Comparison of ENCODE assay signal across 23 cellular contexts in the genomic region with DNA sequence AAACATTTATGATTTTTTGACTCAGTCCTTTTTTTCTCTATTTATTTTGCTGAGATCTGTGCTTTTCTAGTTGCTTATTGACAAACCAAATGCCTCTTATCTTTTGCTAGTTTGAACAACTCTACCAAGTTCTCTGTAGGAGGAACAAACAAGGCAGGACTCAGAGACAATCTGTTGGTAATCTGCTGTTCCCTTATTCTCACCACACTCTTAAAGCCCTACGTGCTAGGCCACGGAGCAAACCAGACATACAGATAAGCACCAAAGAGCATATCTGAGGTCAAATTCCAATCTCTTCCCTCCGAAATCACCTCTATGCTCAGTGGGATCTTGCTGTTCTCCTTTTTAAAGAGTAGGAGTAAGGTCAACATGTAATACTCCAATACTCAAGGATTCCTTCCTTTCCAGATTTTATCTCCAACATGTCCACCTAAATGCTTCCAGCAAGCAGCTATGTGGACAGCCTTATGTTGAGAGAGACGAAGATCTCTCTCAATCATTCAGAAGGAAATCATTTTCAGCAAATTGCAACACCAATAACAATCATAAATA. TPM values are rescaled to one million over a fixed set of nuclear protein-coding genes. Genes with fewer than 3 reads are reported as not detected.
DNase-seq lines count a peak whose midpoint lies in the region; ATAC-seq and TF ChIP-seq lines count a peak whose summit lies in the region.
"Had no signal": no experiment of that assay in that cellular context is flagged by ENCODE, and none has a peak within 500 bp of the region (broad histone marks: within the 10 kb centered on the region; RNA-seq: fewer than 3 reads in every experiment).

No MANE protein-coding gene starts in this region.

- H3K9me3 Mint-ChIP-seq in MCF 10A (ENCODE audit: unreplicated experiment) = no peaks in the 10 kb centered on the region
- H3K9me3 Mint-ChIP-seq: activated T-helper 17 cell treated with anti-CD3 and anti-CD28 coated beads, Interleukin-2, amount 50 U/mL, for 72 hours; central memory CD8-positive, alpha-beta T cell; effector memory CD8-positive, alpha-beta T cell had no signal

- no peaks in the 10 kb centered on the region for H3K27me3 Mint-ChIP-seq in MCF 10A (ENCODE audit: insufficient read depth, unreplicated experiment)

- 53 to 57% methylated on average over 3 to 4 of the region's 4 CpGs for WGBS in mesodermal cell (ENCODE audit: insufficient coverage in 2 of 2), 2 experiments
- WGBS in aorta, 2 donors = 30 to 32% methylated on average over 4 of the region's 4 CpGs
- 63 to 83% (median 74%) methylated on average over 4 of the region's 4 CpGs for WGBS in adrenal gland, 4 donors

- H3K36me3 ChIP-seq in breast epithelium (no peaks in the 10 kb centered on the region), mesodermal cell (ENCODE audit: control insufficient read depth, insufficient read depth, low read length) (peaks cover 78% of the 10 kb centered on the region), aorta (ENCODE audit: control insufficient read depth in 1 of 2, insufficient read depth in 2 of 2, low read length in 1 of 2) (peaks cover 10 to 18% of the 10 kb centered on the region in 2 donors), adrenal gland (replicated peaks in 1 of 2) (no peaks in the 10 kb centered on the region)

- TF ChIP-seq POLR2A in breast epithelium (IDR thresholded peaks at IDR 0.05) (no peak), adrenal gland (IDR thresholded peaks at IDR 0.05) (no peak)

- H3K4me1 ChIP-seq in breast epithelium (no peaks in the 10 kb centered on the region), mesodermal cell (ENCODE audit: control insufficient read depth, insufficient read depth, low read length, poor library complexity, severe bottlenecking) (peaks cover 17% of the 10 kb centered on the region), aorta (ENCODE audit: control insufficient read depth in 1 of 2, insufficient read depth in 2 of 2, low read length in 2 of 2) (peaks cover 4 to 6% of the 10 kb centered on the region in 2 donors), adrenal gland (replicated peaks in 1 of 2) (no peaks in the 10 kb centered on the region)
- H3K4me1 ChIP-seq: foreskin keratinocyte, suprapubic skin had no signal

- peak overlapping the region; percentile 3 for H3K27ac Mint-ChIP-seq in MCF 10A (ENCODE audit: low read depth, unreplicated experiment)
- H3K27ac Mint-ChIP-seq: activated T-helper 17 cell treated with anti-CD3 and anti-CD28 coated beads, Interleukin-2, amount 50 U/mL, for 72 hours; effector memory CD8-positive, alpha-beta T cell had no signal

- POLR2A ChIA-PET in MCF 10A (lab: Yijun Ruan, JAX) = no interaction called here

- H3K4me1 Mint-ChIP-seq in MCF 10A (ENCODE audit: insufficient read depth, unreplicated experiment) = peaks cover 10% of the 10 kb centered on the region
- H3K4me1 Mint-ChIP-seq: activated T-helper 17 cell treated with anti-CD3 and anti-CD28 coated beads, Interleukin-2, amount 50 U/mL, for 72 hours; central memory CD8-positive, alpha-beta T cell had no signal

- CTCF ChIA-PET in MCF 10A (lab: Yijun Ruan, JAX) = interaction anchor here (1.8 kb wide), 1 partner anchor 513 kb away, joined by 4 read pairs; no protein-coding TSS in a partner anchor

- intact Hi-C loops in MCF 10A (cut with micrococcal nuclease) (no loop called here), breast epithelium (cut with DNase I; ENCODE audit: low total_unique reads) (no loop called here), aorta (cut with DNase I) (loop anchor here in 1 of 2 donors (10.0 kb wide), 1 partner anchor 53 kb away; no protein-coding TSS in a partner anchor), adrenal gland (cut with DNase I) (no loop called here)

- no peak for ATAC-seq in aorta (ENCODE audit: low FRiP score)
- ATAC-seq: activated CD4-positive, CD25-positive, alpha-beta regulatory T cell treated with anti-CD3 and anti-CD28 coated beads, Interleukin-2, amount 50 U/mL, for 24 hours; activated T-helper 17 cell treated with anti-CD3 and anti-CD28 coated beads, Interleukin-2, amount 50 U/mL, for 72 hours; effector memory CD8-positive, alpha-beta T cell; foreskin keratinocyte; left cardiac atrium had no signal

- H3K9me3 ChIP-seq in breast epithelium = no peaks in the 10 kb centered on the region
- no peaks in the 10 kb centered on the region for H3K9me3 ChIP-seq in mesodermal cell (ENCODE audit: control insufficient read depth, low read length)
- H3K9me3 ChIP-seq in aorta (ENCODE audit: control insufficient read depth, low read length) = no peaks in the 10 kb centered on the region
- H3K9me3 ChIP-seq in adrenal gland (replicated peaks in 1 of 3) = no peaks in the 10 kb centered on the region
- H3K9me3 ChIP-seq: BLaER1 treated with 17β-estradiol and CSF1 and Interleukin-3, amounts not matched to agents 10 nM and 100 nM; SJSA1; suprapubic skin had no signal

- H3K4me3 ChIP-seq in breast epithelium (no peak overlapping the region), fibroblast of mammary gland (ENCODE audit: control insufficient read depth, low read depth, low read length) (no peak overlapping the region), mesodermal cell (ENCODE audit: extremely low read depth, insufficient read depth, low read length, poor library complexity, severe bottlenecking) (no peak overlapping the region), aorta (ENCODE audit: low read length in 2 of 2) (no peak overlapping the region), adrenal gland (no peak overlapping the region)
- H3K4me3 ChIP-seq: BLaER1 treated with 17β-estradiol and CSF1 and Interleukin-3, amounts not matched to agents 10 nM and 100 nM; PC-9; SJSA1; suprapubic skin had no signal

- no peak overlapping the region for H3K27ac ChIP-seq in breast epithelium
- peak overlapping the region; percentile 24 for H3K27ac ChIP-seq in mesodermal cell (ENCODE audit: low read depth, low read length, severe bottlenecking)
- peak overlapping the region; percentile 44 to 57 for H3K27ac ChIP-seq in aorta (ENCODE audit: low read depth in 1 of 2, low read length in 2 of 2)
- no peak overlapping the region for H3K27ac ChIP-seq in adrenal gland
- H3K27ac ChIP-seq: foreskin keratinocyte, PC-9, SJSA1, suprapubic skin had no signal

- no peaks in the 10 kb centered on the region for H3K27me3 ChIP-seq in breast epithelium
- H3K27me3 ChIP-seq in aorta (ENCODE audit: control insufficient read depth in 1 of 2, insufficient read depth in 2 of 2, low read length in 1 of 2) = no peaks in the 10 kb centered on the region
- H3K27me3 ChIP-seq in adrenal gland = no peaks in the 10 kb centered on the region
- H3K27me3 ChIP-seq: BLaER1 treated with 17β-estradiol and CSF1 and Interleukin-3, amounts not matched to agents 10 nM and 100 nM; foreskin keratinocyte; SJSA1; suprapubic skin had no signal

- no peak overlapping the region for H3K4me3 Mint-ChIP-seq in MCF 10A (ENCODE audit: unreplicated experiment)
- H3K4me3 Mint-ChIP-seq: activated T-helper 17 cell treated with anti-CD3 and anti-CD28 coated beads, Interleukin-2, amount 50 U/mL, for 72 hours; central memory CD8-positive, alpha-beta T cell; effector memory CD8-positive, alpha-beta T cell had no signal

- DNase-seq in MCF 10A (ENCODE audit: unreplicated experiment) (no peak), breast epithelium (ENCODE audit: low spot score in 2 of 2) (no peak), fibroblast of mammary gland (ENCODE audit: low read depth) (peak; percentile 68), aorta (no peak), NCI-H146 (lab: John Stamatoyannopoulos, UW) (no peak), adrenal gland (no peak), RKO (ENCODE audit: low spot score) (no peak)
- DNase-seq: 8988T; DMS 273 treated with DMSO at 0.1 percent for 48 hours; effector memory CD8-positive, alpha-beta T cell; foreskin keratinocyte; left cardiac atrium; NCI-H82; PC-9; small intestine; stimulated activated CD4-positive, alpha-beta T cell treated with anti-CD3 and anti-CD28 coated beads, Interleukin-4, amount 100 ng/mL, for 24 hours had no signal

- BruUV-seq in MCF 10A (replicated peaks; lab: Mats Ljungman, UMichigan) = no TSS peak

- peaks cover 22% of the 10 kb centered on the region for H3K36me3 Mint-ChIP-seq in MCF 10A (ENCODE audit: insufficient read depth, unreplicated experiment)

- no peak for TF ChIP-seq CTCF in MCF 10A (IDR thresholded peaks at IDR 0.05; ENCODE audit: unreplicated experiment)
- TF ChIP-seq CTCF in breast epithelium (IDR thresholded peaks at IDR 0.05) = no peak
- TF ChIP-seq CTCF in fibroblast of mammary gland (conservative IDR thresholded peaks at IDR 0.05; ENCODE audit: control insufficient read depth, insufficient read depth, low read depth, low read length) = no peak
- TF ChIP-seq CTCF in adrenal gland (IDR thresholded peaks at IDR 0.05) = no peak

RNA-seq across cellular contexts. Expression of a gene that starts 18.4 kb away (rescaled TPM):
- total RNA-seq in MCF 10A (2022) (564 and 636 TPM in 2 replicates), breast epithelium (100 to 1,000 TPM in 2 of 3 donors, 10 to 100 TPM in 1; 74.9 to 295 (median 102) TPM), aorta (1,000 to 10,000 TPM; 4,393 to 6,899 TPM), adrenal gland (100 to 1,000 TPM in 5 of 8 donors, 10 to 100 TPM in 3; 44.6 to 322 (median 154) TPM)
- 3,754 TPM for polyA plus RNA-seq in mesodermal cell (2013, experiment 1 of 2)
- polyA plus RNA-seq in mesodermal cell (2013, experiment 2 of 2) = 2,957 TPM
- polyA plus RNA-seq in aorta (over 10,000 TPM in 1 of 2 donors, 100 to 1,000 TPM in 1; 916 to 12,965 TPM), adrenal gland (100 to 1,000 TPM in 1 of 3 donors, 10 to 100 TPM in 2; 68.1 to 133 (median 69.9) TPM)

Comparison
In these comparisons a context has a peak if more than half of its experiments do, and no peak if none do; other contexts are left out.
1. H3K27ac ChIP-seq: peak in mesodermal cell (single experiment) and aorta (2 of 2); none in breast epithelium (0 of 2) and adrenal gland (0 of 5).